In the genomic region with DNA sequence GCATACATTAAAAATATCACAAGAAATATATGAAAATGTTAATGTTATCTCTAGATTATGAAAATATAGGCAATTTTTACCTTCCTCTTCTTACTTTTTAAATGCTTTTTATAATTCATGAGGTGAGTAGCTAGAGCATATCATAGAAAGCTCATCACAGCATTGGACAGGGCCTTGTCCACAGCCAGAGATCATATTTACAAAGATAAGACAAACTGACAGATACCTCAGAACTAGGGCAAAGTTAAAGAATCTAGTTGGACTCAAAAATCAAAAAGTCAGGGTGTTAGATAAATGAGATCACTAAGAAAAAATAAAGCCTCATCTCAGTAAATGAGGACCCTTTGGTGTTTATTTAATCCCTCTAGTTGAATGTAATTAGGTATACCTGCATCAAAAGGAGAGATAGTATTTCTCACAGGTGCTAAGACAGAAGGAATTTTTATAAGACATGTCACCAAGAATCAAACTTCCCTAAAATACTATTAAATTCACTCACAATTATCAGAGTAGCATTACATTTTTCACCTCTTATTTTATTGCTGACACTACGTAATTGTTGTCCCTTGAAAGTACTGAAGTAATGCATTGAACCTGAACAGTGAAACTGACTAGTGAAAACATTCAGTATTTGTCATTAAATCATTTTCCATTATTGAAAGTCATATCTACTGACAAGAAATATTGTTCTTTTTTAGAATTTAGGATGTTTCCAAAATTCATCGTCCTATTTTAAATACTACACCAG, we compare ENCODE assay signal across 1 cellular context.
TF ChIP-seq lines count a peak whose summit lies in the region.

No MANE protein-coding gene starts in this region.

TF ChIP-seq in SK-N-SH treated with all-trans-retinoic acid at 6 μM for 48 hours, 23 proteins besides CTCF, POLR2A, EP300 and RAD21 (continued from another document):
- no peak for TF ChIP-seq PATZ1 (CRISPR knock-in tag; IDR thresholded peaks at IDR 0.05; ENCODE audit: borderline replicate concordance)
TF ChIP-seq in SK-N-SH treated with all-trans-retinoic acid at 6 μM for 48 hours: peak in this region for 0.
